In the genomic region with DNA sequence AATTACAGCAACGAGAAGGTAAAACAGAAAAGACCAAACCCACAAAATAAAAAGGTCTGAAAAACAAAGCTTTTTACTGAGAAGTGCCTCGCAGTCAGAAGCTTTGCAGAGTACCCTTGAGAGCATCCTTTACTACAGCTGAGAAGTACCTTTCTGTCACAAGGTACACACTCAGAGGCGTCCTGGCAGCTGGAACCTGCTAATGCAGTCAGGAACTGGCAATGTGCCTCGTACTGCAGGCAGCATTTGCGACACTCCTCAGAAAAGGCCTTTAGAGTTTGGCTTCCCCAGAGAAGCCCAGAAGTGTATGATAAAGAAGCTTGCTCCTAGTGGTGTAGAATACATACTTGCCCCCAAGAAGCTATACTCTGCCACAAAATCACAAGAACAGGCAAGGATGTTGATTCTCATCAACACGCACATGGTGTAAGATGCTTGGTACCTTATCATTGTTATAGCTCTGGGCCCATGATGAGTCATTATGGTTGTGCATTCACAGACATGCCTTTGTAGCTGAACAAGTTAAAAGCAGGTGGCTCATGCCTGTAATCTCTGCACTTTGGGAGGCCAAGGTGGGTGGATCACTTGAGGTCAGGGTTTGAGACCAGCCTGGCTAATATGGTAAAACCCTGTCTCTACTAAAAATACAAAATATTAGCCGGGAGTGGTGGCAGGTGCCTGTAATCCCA, we compare ENCODE assay signal across 10 cellular contexts. TPM values are rescaled to one million over a fixed set of nuclear protein-coding genes. Genes with fewer than 3 reads are reported as not detected.
DNase-seq lines count a peak whose midpoint lies in the region; ATAC-seq and TF ChIP-seq lines count a peak whose summit lies in the region.
"Had no signal": no experiment of that assay in that cellular context is flagged by ENCODE, and none has a peak within 500 bp of the region (broad histone marks: within the 10 kb centered on the region; RNA-seq: fewer than 3 reads in every experiment).

No MANE protein-coding gene starts in this region.

- no peak for DNase-seq in CD8-positive, alpha-beta memory T cell
- DNase-seq in LHCN-M2 (ENCODE audit: low read depth) (peak; percentile 37), lower lobe of right lung (peak; percentile 84), Ammon's horn (ENCODE audit: low spot score) (no peak), ecto neural progenitor cell (ENCODE audit: low spot score) (no peak)
- no peak for DNase-seq in activated CD8-positive, alpha-beta T cell treated with anti-CD3 and anti-CD28 coated beads, Interleukin-2, amount 10 ng/mL, durations not matched to agents 7 days and 5 days

- CTCF ChIA-PET in CD8-positive, alpha-beta memory T cell (lab: Charles Lee), result interaction anchor here (1.1 to 2.0 kb wide), 2 partner anchors 13 to 55 kb away, joined by 3 to 4 read pairs; partner anchors contain the start of gene LARP4B
- CTCF ChIA-PET in activated CD8-positive, alpha-beta T cell treated with anti-CD3 and anti-CD28 coated beads, Interleukin-2, amount 10 ng/mL, durations not matched to agents 7 days and 5 days (lab: Charles Lee), result interaction anchor here (0.8 kb wide), 1 partner anchor 36 kb away, joined by 3 read pairs; no protein-coding TSS in a partner anchor

- peak overlapping the region in 5 of 7 donors; percentile 92 to 96 (median 95) for H3K4me3 Mint-ChIP-seq in CD8-positive, alpha-beta memory T cell
- H3K4me3 Mint-ChIP-seq in activated CD8-positive, alpha-beta T cell treated with anti-CD3 and anti-CD28 coated beads, Interleukin-2, amount 10 ng/mL, durations not matched to agents 7 days and 5 days, result peak overlapping the region; percentile 92

- POLR2A ChIA-PET in CD8-positive, alpha-beta memory T cell (lab: Charles Lee), result interaction anchor here (0.6 kb wide), 1 partner anchor 53 kb away, joined by 3 read pairs; no protein-coding TSS in a partner anchor
- POLR2A ChIA-PET in activated CD8-positive, alpha-beta T cell treated with anti-CD3 and anti-CD28 coated beads, Interleukin-2, amount 10 ng/mL, durations not matched to agents 7 days and 5 days (lab: Charles Lee), result interaction anchor here (0.5 to 2.7 kb wide), 2 partner anchors 55 to 57 kb away, joined by 3 to 26 read pairs; partner anchors contain the start of gene LARP4B

- peaks cover 4% of the 10 kb centered on the region for H3K36me3 ChIP-seq in CD8-positive, alpha-beta memory T cell (ENCODE audit: insufficient read depth, low read length)
- no peaks in the 10 kb centered on the region for H3K36me3 ChIP-seq in lower lobe of right lung

- H3K9me3 Mint-ChIP-seq in CD8-positive, alpha-beta memory T cell, result peaks cover 0 to under 1% (median 0%) of the 10 kb centered on the region in 5 donors
- no peaks in the 10 kb centered on the region for H3K9me3 Mint-ChIP-seq in activated CD8-positive, alpha-beta T cell treated with anti-CD3 and anti-CD28 coated beads, Interleukin-2, amount 10 ng/mL, durations not matched to agents 7 days and 5 days (ENCODE audit: insufficient read depth)

- intact Hi-C loops in lower lobe of right lung (cut with DNase I), result no loop called here

- TF ChIP-seq CTCF in lower lobe of right lung (IDR thresholded peaks at IDR 0.05), result no peak

- H3K36me3 Mint-ChIP-seq in CD8-positive, alpha-beta memory T cell, result peaks cover under 1 to 18% (median 4%) of the 10 kb centered on the region in 3 donors
- peaks cover 27% of the 10 kb centered on the region for H3K36me3 Mint-ChIP-seq in activated CD8-positive, alpha-beta T cell treated with anti-CD3 and anti-CD28 coated beads, Interleukin-2, amount 10 ng/mL, durations not matched to agents 7 days and 5 days (ENCODE audit: low read depth)

- H3K9me3 ChIP-seq in CD8-positive, alpha-beta memory T cell (ENCODE audit: low read length), result no peaks in the 10 kb centered on the region
- H3K9me3 ChIP-seq in lower lobe of right lung, result no peaks in the 10 kb centered on the region

- no peak for ATAC-seq in activated CD8-positive, alpha-beta T cell treated with anti-CD3 and anti-CD28 coated beads, Interleukin-2, amount 10 ng/mL, durations not matched to agents 7 days and 5 days
- peak; percentile 65 to 71 for ATAC-seq in lower lobe of right lung
- ATAC-seq in HG03196 (IDR thresholded peaks at IDR 0.05; ENCODE audit: unreplicated experiment), result no peak
- ATAC-seq in GM18511 (IDR thresholded peaks at IDR 0.05; ENCODE audit: unreplicated experiment), result no peak

- H3K4me3 ChIP-seq in CD8-positive, alpha-beta memory T cell (ENCODE audit: low read length), result no peak overlapping the region
- peak overlapping the region; percentile 31 for H3K4me3 ChIP-seq in lower lobe of right lung

- H3K4me1 Mint-ChIP-seq in CD8-positive, alpha-beta memory T cell, result peaks cover 26 to 42% (median 38%) of the 10 kb centered on the region in 3 donors
- H3K4me1 Mint-ChIP-seq in activated CD8-positive, alpha-beta T cell treated with anti-CD3 and anti-CD28 coated beads, Interleukin-2, amount 10 ng/mL, durations not matched to agents 7 days and 5 days (ENCODE audit: low read depth), result peaks cover 34% of the 10 kb centered on the region

- H3K4me1 ChIP-seq in CD8-positive, alpha-beta memory T cell (ENCODE audit: insufficient read depth, low read length), result peaks cover 30% of the 10 kb centered on the region
- peaks cover 41% of the 10 kb centered on the region for H3K4me1 ChIP-seq in lower lobe of right lung

- H3K27me3 Mint-ChIP-seq in CD8-positive, alpha-beta memory T cell, result no peaks in the 10 kb centered on the region
- H3K27me3 Mint-ChIP-seq in activated CD8-positive, alpha-beta T cell treated with anti-CD3 and anti-CD28 coated beads, Interleukin-2, amount 10 ng/mL, durations not matched to agents 7 days and 5 days (ENCODE audit: low read depth), result no peaks in the 10 kb centered on the region

- H3K27me3 ChIP-seq in CD8-positive, alpha-beta memory T cell (ENCODE audit: insufficient read depth, low read length, poor library complexity, severe bottlenecking), result no peaks in the 10 kb centered on the region
- H3K27me3 ChIP-seq in lower lobe of right lung (ENCODE audit: low read depth), result no peaks in the 10 kb centered on the region

- peak overlapping the region in 3 of 8 donors; percentile 78 to 92 (median 89) for H3K27ac Mint-ChIP-seq in CD8-positive, alpha-beta memory T cell
- H3K27ac Mint-ChIP-seq in activated CD8-positive, alpha-beta T cell treated with anti-CD3 and anti-CD28 coated beads, Interleukin-2, amount 10 ng/mL, durations not matched to agents 7 days and 5 days, result no peak overlapping the region

- H3K27ac ChIP-seq in CD8-positive, alpha-beta memory T cell (ENCODE audit: low read depth, low read length), result no peak overlapping the region
- H3K27ac ChIP-seq in lower lobe of right lung, result peak overlapping the region; percentile 96

RNA-seq across cellular contexts. Expression of gene GTPBP4, which starts 2.0 kb away (rescaled TPM):
- total RNA-seq in CD8-positive, alpha-beta memory T cell, result 100 to 1,000 TPM; 147 to 156 TPM
- 21.9 TPM for polyA plus RNA-seq in CD8-positive, alpha-beta memory T cell
- total RNA-seq in LHCN-M2 (2014; rRNA removed) (50.1 and 57.2 TPM in 2 replicates), lower lobe of right lung (28.9 TPM)
- polyA plus RNA-seq in LHCN-M2 (2012), result 37.0 TPM
- total RNA-seq in activated CD8-positive, alpha-beta T cell treated with anti-CD3 and anti-CD28 coated beads, Interleukin-2, amount 10 ng/mL, durations not matched to agents 7 days and 5 days, result 10 to 100 TPM; 66.0 to 67.1 TPM

RNA-seq across cellular contexts. Expression of gene IDI2, which starts 39.4 kb away (rescaled TPM):
- total RNA-seq in CD8-positive, alpha-beta memory T cell, result not detected
- not detected for polyA plus RNA-seq in CD8-positive, alpha-beta memory T cell
- total RNA-seq in LHCN-M2 (2014; rRNA removed) (not detected in 2 replicates), lower lobe of right lung (not detected)
- not detected for polyA plus RNA-seq in LHCN-M2 (2012)
- total RNA-seq in activated CD8-positive, alpha-beta T cell treated with anti-CD3 and anti-CD28 coated beads, Interleukin-2, amount 10 ng/mL, durations not matched to agents 7 days and 5 days, result not detected
- total RNA-seq: epithelial cell of proximal tubule, skeletal muscle tissue had no signal

RNA-seq across cellular contexts. Expression of gene LARP4B, which starts 54.8 kb away (rescaled TPM):
- 100 to 1,000 TPM; 121 to 128 TPM for total RNA-seq in CD8-positive, alpha-beta memory T cell
- polyA plus RNA-seq in CD8-positive, alpha-beta memory T cell, result 30.6 TPM
- 30.5 and 32.6 TPM in 2 replicates for total RNA-seq in LHCN-M2 (2014; rRNA removed)
- polyA plus RNA-seq in LHCN-M2 (2012), result 21.2 TPM
- 100 to 1,000 TPM; 107 to 108 TPM for total RNA-seq in activated CD8-positive, alpha-beta T cell treated with anti-CD3 and anti-CD28 coated beads, Interleukin-2, amount 10 ng/mL, durations not matched to agents 7 days and 5 days
- total RNA-seq in lower lobe of right lung, result 114 TPM

Comparison
In these comparisons a context has a peak if more than half of its experiments do, and no peak if none do; other contexts are left out.
1. DNase-seq: peak in LHCN-M2 (single experiment) and lower lobe of right lung (single experiment); none in CD8-positive, alpha-beta memory T cell (0 of 5), activated CD8-positive, alpha-beta T cell treated with anti-CD3 and anti-CD28 coated beads, Interleukin-2, amount 10 ng/mL, durations not matched to agents 7 days and 5 days (single experiment), Ammon's horn (single experiment) and ecto neural progenitor cell (single experiment).
2. ATAC-seq: peak in lower lobe of right lung (2 of 2); none in activated CD8-positive, alpha-beta T cell treated with anti-CD3 and anti-CD28 coated beads, Interleukin-2, amount 10 ng/mL, durations not matched to agents 7 days and 5 days (single experiment), HG03196 (single experiment) and GM18511 (single experiment).